ENCODE assay signal across 10 cellular contexts in the genomic region with DNA sequence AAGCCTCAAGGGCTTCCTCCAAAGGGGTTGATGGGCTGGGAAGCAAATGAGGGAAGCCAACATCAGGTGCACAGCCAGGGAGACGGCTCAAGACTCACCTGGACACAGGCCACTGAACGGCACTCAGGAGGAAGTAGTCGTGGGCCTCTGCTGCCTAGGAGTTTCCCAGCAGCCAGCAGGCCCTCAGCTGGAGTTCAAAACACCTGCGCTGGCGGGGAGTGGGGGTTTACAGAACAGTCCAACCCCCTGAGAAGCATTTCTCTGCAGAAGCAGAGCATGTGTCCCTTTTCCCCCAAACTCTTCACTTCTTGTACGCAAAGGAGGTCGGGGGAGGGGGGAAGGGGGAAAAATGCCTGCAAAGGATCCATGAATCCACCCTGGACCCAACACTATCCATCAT. TPM values are rescaled to one million over a fixed set of nuclear protein-coding genes. Genes with fewer than 3 reads are reported as not detected.
DNase-seq lines count a peak whose midpoint lies in the region; ATAC-seq and TF ChIP-seq lines count a peak whose summit lies in the region.
"Had no signal": no experiment of that assay in that cellular context is flagged by ENCODE, and none has a peak within 500 bp of the region (broad histone marks: within the 10 kb centered on the region; RNA-seq: fewer than 3 reads in every experiment).

No MANE protein-coding gene starts in this region.

- H3K36me3 Mint-ChIP-seq in T-helper 1 cell treated with Interleukin-12 subunit alpha and Interleukin-12 subunit beta and Interleukin-4 antibody, amounts not matched to agents 30 μg/mL and 1 μg/mL, for 36 hours (ENCODE audit: low read depth) = no peaks in the 10 kb centered on the region
- no peaks in the 10 kb centered on the region for H3K36me3 Mint-ChIP-seq in T-helper 17 cell (ENCODE audit: low read depth)

- H3K27me3 Mint-ChIP-seq in T-helper 1 cell treated with Interleukin-12 subunit alpha and Interleukin-12 subunit beta and Interleukin-4 antibody, amounts not matched to agents 30 μg/mL and 1 μg/mL, for 36 hours (ENCODE audit: low read depth) = peaks cover 69% of the 10 kb centered on the region
- H3K27me3 Mint-ChIP-seq in T-helper 17 cell = peaks cover 10% of the 10 kb centered on the region

- no peak for ATAC-seq in T-helper 17 cell
- ATAC-seq in HG02970 (IDR thresholded peaks at IDR 0.05; ENCODE audit: low FRiP score, unreplicated experiment) = no peak

- DNase-seq in T-helper 1 cell = no peak
- no peak for DNase-seq in T-helper 17 cell
- no peak for DNase-seq in SIG-M5 treated with dmso at 0.1 percent for 504 hours (lab: John Stamatoyannopoulos, UW; ENCODE audit: unreplicated experiment)
- DNase-seq in coronary artery (ENCODE audit: low spot score) = no peak
- DNase-seq: NCI-H2029; stimulated activated CD4-positive, alpha-beta T cell treated with anti-CD3 and anti-CD28 coated beads, Interleukin-1b, Interleukin-23, amount 100 ng/mL, for 48 hours had no signal

- H3K4me1 Mint-ChIP-seq in T-helper 1 cell treated with Interleukin-12 subunit alpha and Interleukin-12 subunit beta and Interleukin-4 antibody, amounts not matched to agents 30 μg/mL and 1 μg/mL, for 36 hours (ENCODE audit: low read depth) = peaks cover 13% of the 10 kb centered on the region
- peaks cover 17% of the 10 kb centered on the region for H3K4me1 Mint-ChIP-seq in T-helper 17 cell

- H3K9ac ChIP-seq in iPS-20b (ENCODE audit: low read depth, low read length) (peak overlapping the region; percentile 17; the same call in 1 of the 2 replicates), stomach smooth muscle (ENCODE audit: low read length in 2 of 2) (peak overlapping the region; percentile 47 to 68)

- H3K36me3 ChIP-seq in iPS-20b (ENCODE audit: insufficient read depth, low read depth, low read length) (no peaks in the 10 kb centered on the region), stomach smooth muscle (ENCODE audit: control insufficient read depth in 2 of 2, insufficient read depth in 2 of 2, low read length in 2 of 2) (no peaks in the 10 kb centered on the region)

- peaks cover 25% of the 10 kb centered on the region; the same call in 1 of the 2 replicates for H3K4me1 ChIP-seq in iPS-20b (ENCODE audit: insufficient read depth, low read length)
- peaks cover 39% of the 10 kb centered on the region for H3K4me1 ChIP-seq in stomach smooth muscle (ENCODE audit: control insufficient read depth, insufficient read depth, low read length)

- H3K4me3 ChIP-seq in iPS-20b (ENCODE audit: low read length) = peak overlapping the region; percentile 48; the same call in 1 of the 2 replicates
- peak overlapping the region; percentile 67 to 83 for H3K4me3 ChIP-seq in stomach smooth muscle (ENCODE audit: low read length in 2 of 2)
- H3K4me3 ChIP-seq in coronary artery = no peak overlapping the region

- H3K4me3 Mint-ChIP-seq in T-helper 1 cell treated with Interleukin-12 subunit alpha and Interleukin-12 subunit beta and Interleukin-4 antibody, amounts not matched to agents 30 μg/mL and 1 μg/mL, for 36 hours = peak overlapping the region; percentile 44
- H3K4me3 Mint-ChIP-seq in T-helper 17 cell = peak overlapping the region; percentile 41

- H3K27ac ChIP-seq in iPS-20b (ENCODE audit: low read length) (no peak overlapping the region), stomach smooth muscle (ENCODE audit: low read length) (peak overlapping the region; percentile 92), coronary artery (no peak overlapping the region)

- H3K9me3 Mint-ChIP-seq in T-helper 1 cell treated with Interleukin-12 subunit alpha and Interleukin-12 subunit beta and Interleukin-4 antibody, amounts not matched to agents 30 μg/mL and 1 μg/mL, for 36 hours = no peaks in the 10 kb centered on the region

- peaks cover 27% of the 10 kb centered on the region for H3K27me3 ChIP-seq in iPS-20b (ENCODE audit: insufficient read depth, low read length)
- no peaks in the 10 kb centered on the region for H3K27me3 ChIP-seq in stomach smooth muscle (ENCODE audit: control insufficient read depth in 1 of 2, insufficient read depth in 2 of 2, low read length in 2 of 2)

- no peak overlapping the region for H3K27ac Mint-ChIP-seq in T-helper 1 cell treated with Interleukin-12 subunit alpha and Interleukin-12 subunit beta and Interleukin-4 antibody, amounts not matched to agents 30 μg/mL and 1 μg/mL, for 36 hours
- H3K27ac Mint-ChIP-seq in T-helper 17 cell = peak overlapping the region; percentile 77

- no peak for TF ChIP-seq CTCF in coronary artery (IDR thresholded peaks at IDR 0.05)

- no peaks in the 10 kb centered on the region for H3K9me3 ChIP-seq in T-helper 17 cell (ENCODE audit: control insufficient read depth, low read length, poor library complexity, severe bottlenecking)
- no peaks in the 10 kb centered on the region for H3K9me3 ChIP-seq in iPS-20b (ENCODE audit: insufficient read depth, low read depth, low read length)
- H3K9me3 ChIP-seq in stomach smooth muscle (ENCODE audit: control insufficient read depth in 2 of 2, low read length in 2 of 2) = no peaks in the 10 kb centered on the region

RNA-seq across cellular contexts. Expression of gene WHRN, which starts 2.3 kb away (rescaled TPM):
- total RNA-seq in T-helper 17 cell = 10 to 100 TPM; 18.2 to 32.6 TPM
